In the genomic region with DNA sequence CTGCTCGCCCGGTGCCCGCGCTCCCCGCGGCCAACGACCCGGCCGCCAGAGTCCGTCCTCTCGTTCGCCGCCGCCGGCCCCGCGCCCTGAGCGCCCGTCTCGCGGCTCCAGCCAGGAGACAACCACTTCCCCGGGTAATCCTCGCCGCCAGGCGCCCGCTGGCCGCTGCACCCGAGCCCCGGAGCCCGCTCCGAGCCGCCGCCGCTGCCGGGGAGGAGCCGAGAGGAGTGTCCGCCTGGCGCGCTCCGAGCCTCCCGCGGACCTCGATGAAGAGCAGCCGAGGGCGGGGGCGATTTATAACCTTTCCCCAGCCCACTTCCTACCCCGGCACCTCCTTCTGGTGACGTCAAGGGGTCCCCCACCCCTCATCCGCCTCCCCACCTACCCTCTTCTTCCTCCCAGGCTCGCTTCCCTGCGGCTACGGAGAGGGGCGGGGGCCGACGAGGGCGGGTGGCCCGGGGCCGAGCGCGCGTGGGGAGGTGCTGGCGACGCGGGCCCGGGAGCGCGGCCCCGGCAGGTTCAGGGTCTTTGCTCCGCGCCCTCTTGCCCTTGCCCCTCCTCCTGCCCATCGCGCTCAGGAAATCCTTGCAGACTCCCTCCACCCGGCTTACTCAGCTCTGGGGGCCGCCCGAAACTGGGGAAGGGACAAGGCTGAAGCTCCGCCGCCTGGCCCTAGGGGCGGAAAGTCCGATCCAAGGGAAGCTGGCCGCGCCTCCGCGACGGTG, we compare ENCODE assay signal across 8 cellular contexts. TPM values are rescaled to one million over a fixed set of nuclear protein-coding genes. Genes with fewer than 3 reads are reported as not detected.
DNase-seq lines count a peak whose midpoint lies in the region; ATAC-seq, FAIRE-seq and TF ChIP-seq lines count a peak whose summit lies in the region.

Gene FLT1, minus strand, starts transcription at position 268 of the 725 bp plus-strand sequence. CDS start 285 bp downstream, outside the sequence.

- H3K27ac ChIP-seq in KOPT-K1 (ENCODE audit: low read depth, low read length, poor library complexity, severe bottlenecking) (peak within 1 kb of the TSS; percentile 53), astrocyte (ENCODE audit: low read depth, low read length) (no peak within 1 kb of the TSS)

- no peaks in the 10 kb centered on the region for H4K20me1 ChIP-seq in astrocyte (ENCODE audit: insufficient read depth, low read length)

- H3K4me3 ChIP-seq in astrocyte (ENCODE audit: insufficient read depth, low read depth, low read length) (peak within 1 kb of the TSS; percentile 49), iPS-18c (ENCODE audit: insufficient read depth, low read depth, low read length) (peak within 1 kb of the TSS; percentile 81), skeletal muscle cell (ENCODE audit: low read depth, low read length) (peak within 1 kb of the TSS; percentile 49)

- ATAC-seq in GM18861 (IDR thresholded peaks at IDR 0.05; ENCODE audit: unreplicated experiment) (no peak), HG02884 (IDR thresholded peaks at IDR 0.05; ENCODE audit: unreplicated experiment) (no peak)

- DNase-seq in astrocyte (ENCODE audit: low read depth) (no peak), skeletal muscle cell (ENCODE audit: low read depth) (no peak), NCI-H187 treated with DMSO at 0.1 percent for 48 hours (lab: John Stamatoyannopoulos, UW) (no peak)

- H3K9ac ChIP-seq in ES-I3 (ENCODE audit: low read depth, low read length) (peak within 1 kb of the TSS; percentile 58), astrocyte (ENCODE audit: low read length) (peak within 1 kb of the TSS; percentile 38)

- TF ChIP-seq CTCF in astrocyte (IDR thresholded peaks at IDR 0.05; ENCODE audit: insufficient read depth, low read depth, low read length): no peak

- H3K9me3 Mint-ChIP-seq in astrocyte (ENCODE audit: unreplicated experiment): no peaks in the 10 kb centered on the region

- H3K4me3 Mint-ChIP-seq in astrocyte (ENCODE audit: unreplicated experiment): peak within 1 kb of the TSS; percentile 79

- H3K27me3 Mint-ChIP-seq in astrocyte (ENCODE audit: low read depth, unreplicated experiment): peaks cover 25% of the 10 kb centered on the region

- H3K9me3 ChIP-seq in ES-I3 (ENCODE audit: control insufficient read depth, insufficient read depth, low read length) (no peaks in the 10 kb centered on the region), KOPT-K1 (ENCODE audit: insufficient read depth, low read length, poor library complexity, severe bottlenecking) (no peaks in the 10 kb centered on the region), astrocyte (ENCODE audit: insufficient read depth, low read depth, low read length) (no peaks in the 10 kb centered on the region), iPS-18c (ENCODE audit: control insufficient read depth, insufficient read depth, low read length) (no peaks in the 10 kb centered on the region)

- H3K27me3 ChIP-seq in astrocyte (ENCODE audit: insufficient read depth, low read length): peaks cover 64% of the 10 kb centered on the region

- peak within 1 kb of the TSS; percentile 80 for H3K4me2 ChIP-seq in astrocyte (ENCODE audit: low read length)

- peak within 1 kb of the TSS; percentile 68 for H2AFZ ChIP-seq in astrocyte (ENCODE audit: low read depth, low read length)

- H3K4me1 Mint-ChIP-seq in astrocyte (ENCODE audit: low read depth, unreplicated experiment): peaks cover 16% of the 10 kb centered on the region

- no peaks in the 10 kb centered on the region for H3K79me2 ChIP-seq in astrocyte (ENCODE audit: insufficient read depth, low read length)

- H3K27ac Mint-ChIP-seq in astrocyte (ENCODE audit: unreplicated experiment): no peak within 1 kb of the TSS

- H3K36me3 ChIP-seq in ES-I3 (ENCODE audit: insufficient read depth, low read length) (no peaks in the 10 kb centered on the region), KOPT-K1 (ENCODE audit: insufficient read depth, low read length) (no peaks in the 10 kb centered on the region), astrocyte (ENCODE audit: insufficient read depth, low read length) (no peaks in the 10 kb centered on the region)

- no peak for FAIRE-seq in astrocyte (lab: Jason Lieb, UNC)

- peaks cover 20% of the 10 kb centered on the region for H3K4me1 ChIP-seq in ES-I3 (ENCODE audit: insufficient read depth, low read length)
- H3K4me1 ChIP-seq in astrocyte (ENCODE audit: insufficient read depth, low read length): peaks cover 9% of the 10 kb centered on the region

- no peaks in the 10 kb centered on the region for H3K36me3 Mint-ChIP-seq in astrocyte (ENCODE audit: low read depth, unreplicated experiment)

RNA-seq across cellular contexts. Expression of gene FLT1, which starts in this region (rescaled TPM):
- total RNA-seq in astrocyte: 7.3 and 10.0 TPM in 2 replicates
